ENCODE assay signal across 8 cellular contexts in genomic region chr22:38262051-38262795, GRCh38. TPM values are rescaled to one million over a fixed set of nuclear protein-coding genes. Genes with fewer than 3 reads are reported as not detected.
DNase-seq lines count a peak whose midpoint lies in the region; ATAC-seq and TF ChIP-seq lines count a peak whose summit lies in the region.

No MANE protein-coding gene starts in this region.

- ATAC-seq in Right ventricle myocardium inferior (peak; percentile 45), HG02884 (IDR thresholded peaks at IDR 0.05; ENCODE audit: unreplicated experiment) (no peak)

- H3K9me3 Mint-ChIP-seq in chondrocyte (ENCODE audit: low read depth) = no peaks in the 10 kb centered on the region

- no peaks in the 10 kb centered on the region for H3K27me3 Mint-ChIP-seq in chondrocyte (ENCODE audit: low read depth)

- peaks cover 6% of the 10 kb centered on the region for H3K36me3 Mint-ChIP-seq in chondrocyte (ENCODE audit: low read depth)

- intact Hi-C loops in Right ventricle myocardium inferior (cut with DNase I) (loop anchor here (5.0 kb wide), 1 partner anchor 90 kb away; no protein-coding TSS in a partner anchor), cardiac septum (cut with DNase I) (loop anchor here (5.0 kb wide), 1 partner anchor 90 kb away; no protein-coding TSS in a partner anchor)

- no peak overlapping the region for H3K4me3 Mint-ChIP-seq in chondrocyte (ENCODE audit: unreplicated experiment)

- H3K4me3 ChIP-seq in WERI-Rb-1 (ENCODE audit: low read depth, low read length) = no peak overlapping the region

- peak overlapping the region; percentile 41 for H3K27ac Mint-ChIP-seq in chondrocyte (ENCODE audit: unreplicated experiment)

- peak; percentile 75 for DNase-seq in Right ventricle myocardium inferior (ENCODE audit: missing footprints)
- no peak for DNase-seq in cardiac septum (ENCODE audit: low spot score)
- DNase-seq in WERI-Rb-1 = peak; percentile 67
- DNase-seq in chondrocyte (ENCODE audit: low spot score) = no peak
- peak; percentile 82 for DNase-seq in medulla oblongata (ENCODE audit: extremely low spot score)
- peak in 40 of 49 donors; percentile 15 to 79 (median 55) for DNase-seq in substantia nigra (lab: John Stamatoyannopoulos, UW)
- no peak for DNase-seq in NCI-H510A (lab: John Stamatoyannopoulos, UW)

- peak; percentile 79 for TF ChIP-seq CTCF in WERI-Rb-1 (IDR thresholded peaks at IDR 0.05; ENCODE audit: low read depth, low read length)
- TF ChIP-seq CTCF in chondrocyte (IDR thresholded peaks at IDR 0.05) = peak; percentile 59

- H3K27ac ChIP-seq in WERI-Rb-1 = no peak overlapping the region
- peak overlapping the region; percentile 82 for H3K27ac ChIP-seq in substantia nigra (ENCODE audit: low read depth, low read length, poor library complexity, severe bottlenecking)

- H3K4me1 Mint-ChIP-seq in chondrocyte (ENCODE audit: low read depth) = peaks cover 59% of the 10 kb centered on the region

- no peaks in the 10 kb centered on the region for H3K9me3 ChIP-seq in WERI-Rb-1 (ENCODE audit: severe bottlenecking)

- H3K36me3 ChIP-seq in WERI-Rb-1 = peaks cover 8% of the 10 kb centered on the region

- no peaks in the 10 kb centered on the region for H3K27me3 ChIP-seq in WERI-Rb-1 (ENCODE audit: insufficient read depth, low read depth, severe bottlenecking)

RNA-seq across cellular contexts. Expression of gene TMEM184B, which starts 10.6 kb away (rescaled TPM):
- total RNA-seq in Right ventricle myocardium inferior (43.1 TPM), cardiac septum (58.1 TPM), chondrocyte (117 to 121 TPM (median 121 TPM) in 3 replicates)

RNA-seq across cellular contexts. Expression of gene CSNK1E, which starts 55.0 kb away (rescaled TPM):
- total RNA-seq in Right ventricle myocardium inferior = 55.4 TPM
- total RNA-seq in cardiac septum = 95.7 TPM
- 126 to 132 TPM (median 129 TPM) in 3 replicates for total RNA-seq in chondrocyte

Comparison
In these comparisons a context has a peak if more than half of its experiments do, and no peak if none do; other contexts are left out.
1. DNase-seq: peak in Right ventricle myocardium inferior (single experiment), WERI-Rb-1 (single experiment), medulla oblongata (single experiment) and substantia nigra (40 of 49); none in cardiac septum (single experiment), chondrocyte (single experiment) and NCI-H510A (single experiment).